ENCODE assay signal across 1 cellular context in genomic region chr16:11612110-11612981, GRCh38.
A peak's percentile ranks its signal among the peaks of the same experiment; 100 is the strongest.
TF ChIP-seq lines count a peak whose summit lies in the region.

No MANE protein-coding gene starts in this region.

TF ChIP-seq in GM12878, 131 proteins besides CTCF, POLR2A, EP300 and RAD21 (continued from another document):
- TF ChIP-seq ELK1 (IDR thresholded peaks at IDR 0.05; ENCODE audit: low read depth, low read length), result peak; percentile 18; the same call in 1 of the 2 replicates
- TF ChIP-seq BRCA1 (IDR thresholded peaks at IDR 0.05; ENCODE audit: low read depth, low read length), result no peak
- no peak for TF ChIP-seq ZNF622 (IDR thresholded peaks at IDR 0.05)
- no peak for TF ChIP-seq RAD51 (IDR thresholded peaks at IDR 0.05)
- no peak for TF ChIP-seq RFX5 (IDR thresholded peaks at IDR 0.05; ENCODE audit: low read depth, low read length)
- no peak for TF ChIP-seq CREM (IDR thresholded peaks at IDR 0.05; ENCODE audit: low read depth)
- TF ChIP-seq IRF5 (IDR thresholded peaks at IDR 0.05; ENCODE audit: borderline replicate concordance), result no peak
- TF ChIP-seq NR2F1 (conservative IDR thresholded peaks at IDR 0.05), result peak; percentile 78
- no peak for TF ChIP-seq TARDBP (IDR thresholded peaks at IDR 0.05; ENCODE audit: borderline replicate concordance)
- no peak for TF ChIP-seq ZZZ3 (IDR thresholded peaks at IDR 0.05; ENCODE audit: control insufficient read depth, insufficient read length, low read depth)
